ENCODE assay signal across 9 cellular contexts in genomic region chr14:24398298-24398942, GRCh38. TPM values are rescaled to one million over a fixed set of nuclear protein-coding genes. Genes with fewer than 3 reads are reported as not detected.
A peak's percentile ranks its signal among the peaks of the same experiment; 100 is the strongest.
DNase-seq lines count a peak whose midpoint lies in the region; ATAC-seq and TF ChIP-seq lines count a peak whose summit lies in the region.
"Had no signal": no experiment of that assay in that cellular context is flagged by ENCODE, and none has a peak within 500 bp of the region (broad histone marks: within the 10 kb centered on the region; RNA-seq: fewer than 3 reads in every experiment).

No MANE protein-coding gene starts in this region.

- H3K27me3 Mint-ChIP-seq in activated T-cell treated with anti-CD3 and anti-CD28 coated beads, Interleukin-2, amount 50 U/mL, for 72 hours (ENCODE audit: low read depth), result peaks cover 6% of the 10 kb centered on the region

- peaks cover 7% of the 10 kb centered on the region for H3K4me1 Mint-ChIP-seq in activated T-cell treated with anti-CD3 and anti-CD28 coated beads, Interleukin-2, amount 50 U/mL, for 72 hours (ENCODE audit: low read depth)

- intact Hi-C loops in upper lobe of right lung (cut with DNase I), result no loop called here

- H3K36me3 ChIP-seq in mesodermal cell (ENCODE audit: control insufficient read depth, insufficient read depth, low read length) (no peaks in the 10 kb centered on the region), upper lobe of right lung (no peaks in the 10 kb centered on the region)

- H3K4me3 ChIP-seq in mesodermal cell (ENCODE audit: extremely low read depth, insufficient read depth, low read length, poor library complexity, severe bottlenecking) (peak overlapping the region; percentile 63), upper lobe of right lung (peak overlapping the region; percentile 75)

- no peaks in the 10 kb centered on the region for H3K27me3 ChIP-seq in upper lobe of right lung

- ATAC-seq in upper lobe of right lung, result peak; percentile 31
- ATAC-seq in HG03460 (IDR thresholded peaks at IDR 0.05; ENCODE audit: unreplicated experiment), result no peak
- no peak for ATAC-seq in activated T-cell treated with anti-CD3 and anti-CD28 coated beads, Interleukin-2, amount 50 U/mL, for 72 hours (replicated peaks in 1 of 2)

- peak overlapping the region in 1 of 2 donors; percentile 72 for H3K4me3 Mint-ChIP-seq in activated T-cell treated with anti-CD3 and anti-CD28 coated beads, Interleukin-2, amount 50 U/mL, for 72 hours

- TF ChIP-seq CTCF in upper lobe of right lung (IDR thresholded peaks at IDR 0.05), result no peak

- H3K27ac ChIP-seq in mesodermal cell (ENCODE audit: low read depth, low read length, severe bottlenecking) (peak overlapping the region; percentile 54), upper lobe of right lung (peak overlapping the region; percentile 72)
- H3K27ac ChIP-seq: 22Rv1 had no signal

- WGBS in mesodermal cell (ENCODE audit: insufficient coverage in 2 of 2), 2 experiments, result 38% methylated on average over 3 of the region's 18 CpGs; no CpG with 5 or more reads in 1 of the 2 experiments

- H3K36me3 Mint-ChIP-seq in activated T-cell treated with anti-CD3 and anti-CD28 coated beads, Interleukin-2, amount 50 U/mL, for 72 hours (ENCODE audit: insufficient read depth in 2 of 2), result no peaks in the 10 kb centered on the region

- peaks cover 20% of the 10 kb centered on the region for H3K4me1 ChIP-seq in mesodermal cell (ENCODE audit: control insufficient read depth, insufficient read depth, low read length, poor library complexity, severe bottlenecking)
- H3K4me1 ChIP-seq in upper lobe of right lung, result peaks cover 46% of the 10 kb centered on the region

- H3K9me3 Mint-ChIP-seq in activated T-cell treated with anti-CD3 and anti-CD28 coated beads, Interleukin-2, amount 50 U/mL, for 72 hours, result no peaks in the 10 kb centered on the region

- DNase-seq in DMS 273 (lab: John Stamatoyannopoulos, UW; ENCODE audit: unreplicated experiment), result peak; percentile 36
- no peak for DNase-seq in DMS 273 treated with DMSO at 0.1 percent for 48 hours (lab: John Stamatoyannopoulos, UW)
- peak; percentile 61 for DNase-seq in ecto neural progenitor cell (ENCODE audit: low spot score)
- no peak for DNase-seq in upper lobe of right lung
- DNase-seq in SKM-1 (lab: John Stamatoyannopoulos, UW; ENCODE audit: unreplicated experiment), result no peak
- no peak for DNase-seq in activated T-cell treated with anti-CD3 and anti-CD28 coated beads, Interleukin-2, amount 50 U/mL, for 72 hours

- H3K27ac Mint-ChIP-seq in activated T-cell treated with anti-CD3 and anti-CD28 coated beads, Interleukin-2, amount 50 U/mL, for 72 hours, result no peak overlapping the region

- no peaks in the 10 kb centered on the region for H3K9me3 ChIP-seq in mesodermal cell (ENCODE audit: control insufficient read depth, low read length)
- H3K9me3 ChIP-seq in upper lobe of right lung, result no peaks in the 10 kb centered on the region

RNA-seq across cellular contexts. Expression of gene NYNRIN, which starts 0.4 kb away (rescaled TPM):
- polyA plus RNA-seq in mesodermal cell (2013, experiment 1 of 2), result 33.2 TPM
- 28.2 TPM for polyA plus RNA-seq in mesodermal cell (2013, experiment 2 of 2)
- 16.6 TPM for total RNA-seq in upper lobe of right lung
- under 1 TPM; 0.09 to 0.14 TPM for total RNA-seq in activated T-cell treated with anti-CD3 and anti-CD28 coated beads, Interleukin-2, amount 50 U/mL, for 72 hours

RNA-seq across cellular contexts. Expression of gene NFATC4, which starts 30.4 kb away (rescaled TPM):
- 64.8 TPM for polyA plus RNA-seq in mesodermal cell (2013, experiment 1 of 2)
- polyA plus RNA-seq in mesodermal cell (2013, experiment 2 of 2), result 54.5 TPM
- total RNA-seq in upper lobe of right lung, result 42.5 TPM
- total RNA-seq in activated T-cell treated with anti-CD3 and anti-CD28 coated beads, Interleukin-2, amount 50 U/mL, for 72 hours, result 10 to 100 TPM in 1 of 2 donors, 1 to 10 TPM in 1; 2.6 to 11.3 TPM

RNA-seq across cellular contexts. Expression of gene CBLN3, which starts 31.0 kb away (rescaled TPM):
- polyA plus RNA-seq in mesodermal cell (2013, experiment 1 of 2), result 1.2 TPM
- polyA plus RNA-seq in mesodermal cell (2013, experiment 2 of 2), result 1.1 TPM
- 2.9 TPM for total RNA-seq in upper lobe of right lung
- total RNA-seq in activated T-cell treated with anti-CD3 and anti-CD28 coated beads, Interleukin-2, amount 50 U/mL, for 72 hours, result 10 to 100 TPM; 15.7 to 30.7 TPM

RNA-seq across cellular contexts. Expression of gene KHNYN, which starts 31.3 kb away (rescaled TPM):
- 47.1 TPM for polyA plus RNA-seq in mesodermal cell (2013, experiment 1 of 2)
- polyA plus RNA-seq in mesodermal cell (2013, experiment 2 of 2), result 41.5 TPM
- 56.2 TPM for total RNA-seq in upper lobe of right lung
- total RNA-seq in activated T-cell treated with anti-CD3 and anti-CD28 coated beads, Interleukin-2, amount 50 U/mL, for 72 hours, result 100 to 1,000 TPM; 114 to 126 TPM

RNA-seq across cellular contexts. Expression of gene SDR39U1, which starts 44.2 kb away (rescaled TPM):
- polyA plus RNA-seq in mesodermal cell (2013, experiment 1 of 2), result 45.9 TPM
- polyA plus RNA-seq in mesodermal cell (2013, experiment 2 of 2), result 34.4 TPM
- 61.6 TPM for total RNA-seq in upper lobe of right lung
- 10 to 100 TPM; 38.5 to 44.8 TPM for total RNA-seq in activated T-cell treated with anti-CD3 and anti-CD28 coated beads, Interleukin-2, amount 50 U/mL, for 72 hours

Comparison
In these comparisons a context has a peak if more than half of its experiments do, and no peak if none do; other contexts are left out.
1. DNase-seq: peak in DMS 273 (single experiment) and ecto neural progenitor cell (single experiment); none in DMS 273 treated with DMSO at 0.1 percent for 48 hours (single experiment), upper lobe of right lung (single experiment), SKM-1 (single experiment) and activated T-cell treated with anti-CD3 and anti-CD28 coated beads, Interleukin-2, amount 50 U/mL, for 72 hours (0 of 2).
2. RNA of gene NYNRIN, which starts 0.4 kb away (total RNA-seq): 16.6 TPM in upper lobe of right lung (single experiment); 0.09 to 0.14 TPM in activated T-cell treated with anti-CD3 and anti-CD28 coated beads, Interleukin-2, amount 50 U/mL, for 72 hours; every median in the first group is over 10 times any median in the second.